In genomic region chr1:113859478-113860175, GRCh38 we compare ENCODE assay signal across 9 cellular contexts. TPM values are rescaled to one million over a fixed set of nuclear protein-coding genes. Genes with fewer than 3 reads are reported as not detected.
A peak's percentile ranks its signal among the peaks of the same experiment; 100 is the strongest.
DNase-seq lines count a peak whose midpoint lies in the region; ATAC-seq lines count a peak whose summit lies in the region.
"Had no signal": no experiment of that assay in that cellular context is flagged by ENCODE, and none has a peak within 500 bp of the region (broad histone marks: within the 10 kb centered on the region; RNA-seq: fewer than 3 reads in every experiment).

No MANE protein-coding gene starts in this region.

- H3K9me3 Mint-ChIP-seq in CD8-positive, alpha-beta memory T cell = no peaks in the 10 kb centered on the region
- H3K9me3 Mint-ChIP-seq in activated naive CD8-positive, alpha-beta T cell (ENCODE audit: low read depth) = no peaks in the 10 kb centered on the region

- H3K4me3 ChIP-seq in CD8-positive, alpha-beta memory T cell (ENCODE audit: low read length) = no peak overlapping the region

- peaks cover 13% of the 10 kb centered on the region for H3K36me3 ChIP-seq in CD8-positive, alpha-beta memory T cell (ENCODE audit: insufficient read depth, low read length)

- peaks cover 20% of the 10 kb centered on the region for H3K4me1 ChIP-seq in CD8-positive, alpha-beta memory T cell (ENCODE audit: insufficient read depth, low read length)

- peak; percentile 84 for ATAC-seq in GM19467 (IDR thresholded peaks at IDR 0.05; ENCODE audit: unreplicated experiment)
- ATAC-seq in HG03432 (IDR thresholded peaks at IDR 0.05; ENCODE audit: unreplicated experiment) = peak; percentile 89

- CTCF ChIA-PET in CD8-positive, alpha-beta memory T cell (lab: Charles Lee) = interaction anchor here (1.2 to 2.4 kb wide), 4 partner anchors 10 to 44 kb away, joined by 3 to 15 read pairs (median 4); partner anchors contain the start of gene AP4B1

- peak overlapping the region; percentile 77 to 90 (median 82) for H3K27ac Mint-ChIP-seq in CD8-positive, alpha-beta memory T cell
- peak overlapping the region; percentile 50 for H3K27ac Mint-ChIP-seq in activated naive CD8-positive, alpha-beta T cell

- no peaks in the 10 kb centered on the region for H3K27me3 ChIP-seq in CD8-positive, alpha-beta memory T cell (ENCODE audit: insufficient read depth, low read length, poor library complexity, severe bottlenecking)

- H3K9me3 ChIP-seq in CD8-positive, alpha-beta memory T cell (ENCODE audit: low read length) = no peaks in the 10 kb centered on the region

- POLR2A ChIA-PET in CD8-positive, alpha-beta memory T cell (lab: Charles Lee) = interaction anchor here (0.6 to 1.1 kb wide), 6 partner anchors 15 to 116 kb away, joined by 3 to 7 read pairs (median 3); partner anchors contain the start of gene HIPK1

- H3K4me3 Mint-ChIP-seq in CD8-positive, alpha-beta memory T cell = peak overlapping the region in 6 of 7 donors; percentile 1 to 75 (median 62)
- no peak overlapping the region for H3K4me3 Mint-ChIP-seq in activated naive CD8-positive, alpha-beta T cell

- peaks cover 3 to 69% (median 19%) of the 10 kb centered on the region in 3 donors for H3K36me3 Mint-ChIP-seq in CD8-positive, alpha-beta memory T cell
- H3K36me3 Mint-ChIP-seq in activated naive CD8-positive, alpha-beta T cell = peaks cover 31% of the 10 kb centered on the region

- H3K27ac ChIP-seq in CD8-positive, alpha-beta memory T cell (ENCODE audit: low read depth, low read length) = peak overlapping the region; percentile 11

- H3K27me3 Mint-ChIP-seq in CD8-positive, alpha-beta memory T cell = no peaks in the 10 kb centered on the region
- no peaks in the 10 kb centered on the region for H3K27me3 Mint-ChIP-seq in activated naive CD8-positive, alpha-beta T cell

- DNase-seq in CD8-positive, alpha-beta memory T cell = no peak
- DNase-seq in mucosa of gallbladder (ENCODE audit: low spot score) (no peak), HCEC 1CT (no peak), NCI-H524 treated with DMSO at 0.1 percent for 48 hours (lab: John Stamatoyannopoulos, UW) (no peak)
- DNase-seq in activated CD8-positive, alpha-beta memory T cell treated with anti-CD3 and anti-CD28 coated beads, Interleukin-2, amount 50 U/mL, for 4 hours = no peak

- peaks cover 38 to 59% (median 54%) of the 10 kb centered on the region in 3 donors for H3K4me1 Mint-ChIP-seq in CD8-positive, alpha-beta memory T cell
- peaks cover 35% of the 10 kb centered on the region for H3K4me1 Mint-ChIP-seq in activated naive CD8-positive, alpha-beta T cell (ENCODE audit: low read depth)

RNA-seq across cellular contexts. Expression of gene PTPN22, which starts 11.9 kb away (rescaled TPM):
- total RNA-seq in CD8-positive, alpha-beta memory T cell = 10 to 100 TPM; 57.7 to 66.5 TPM
- 83.2 TPM for polyA plus RNA-seq in CD8-positive, alpha-beta memory T cell
- total RNA-seq in mucosa of gallbladder = 3.1 TPM
- total RNA-seq: kidney epithelial cell had no signal

RNA-seq across cellular contexts. Expression of gene BCL2L15, which starts 27.8 kb away (rescaled TPM):
- total RNA-seq in CD8-positive, alpha-beta memory T cell = 1 to 10 TPM; 1.2 to 1.9 TPM
- polyA plus RNA-seq in CD8-positive, alpha-beta memory T cell = not detected
- total RNA-seq in mucosa of gallbladder = 20.9 TPM

RNA-seq across cellular contexts. Expression of gene AP4B1, which starts 45.0 kb away (rescaled TPM):
- total RNA-seq in CD8-positive, alpha-beta memory T cell = 10 to 100 TPM; 33.7 to 36.2 TPM
- polyA plus RNA-seq in CD8-positive, alpha-beta memory T cell = 12.1 TPM
- total RNA-seq in mucosa of gallbladder = 21.5 TPM

RNA-seq across cellular contexts. Expression of gene DCLRE1B, which starts 45.5 kb away (rescaled TPM):
- total RNA-seq in CD8-positive, alpha-beta memory T cell = 10 to 100 TPM; 31.2 to 32.1 TPM
- polyA plus RNA-seq in CD8-positive, alpha-beta memory T cell = 5.1 TPM
- total RNA-seq in mucosa of gallbladder = 6.0 TPM

RNA-seq across cellular contexts. Expression of gene RSBN1, which starts 47.4 kb away (rescaled TPM):
- total RNA-seq in CD8-positive, alpha-beta memory T cell = 10 to 100 TPM; 18.5 to 19.2 TPM
- polyA plus RNA-seq in CD8-positive, alpha-beta memory T cell = 44.5 TPM
- 20.5 TPM for total RNA-seq in mucosa of gallbladder

Comparison
In these comparisons a context has a peak if more than half of its experiments do, and no peak if none do; other contexts are left out.
1. RNA of gene PTPN22, which starts 11.9 kb away (total RNA-seq): 57.7 to 66.5 TPM in CD8-positive, alpha-beta memory T cell; 3.1 TPM in mucosa of gallbladder (single experiment); every median in the first group is over 10 times any median in the second.